ENCODE assay signal across 30 cellular contexts in genomic region chr3:179488213-179488612, GRCh38.
"Had no signal": no experiment of that assay in that cellular context is flagged by ENCODE, and none has a peak within 500 bp of the region (broad histone marks: within the 10 kb centered on the region; RNA-seq: fewer than 3 reads in every experiment).

No MANE protein-coding gene starts in this region.

- H3K9ac ChIP-seq: parathyroid adenoma had no signal

- H3K4me1 ChIP-seq: parathyroid adenoma, psoas muscle, right lobe of liver, sigmoid colon, stomach, suprapubic skin, testis, tibial artery, transverse colon, upper lobe of right lung, uterus had no signal

- H3K36me3 Mint-ChIP-seq: stimulated activated effector memory CD8-positive, alpha-beta T cell treated with anti-CD3 and anti-CD28 coated beads, Interleukin-12 subunit alpha, Interleukin-12 subunit beta, amount 100 ng/mL, for 72 hours; type B pancreatic cell had no signal

- H3K4me1 Mint-ChIP-seq: naive thymus-derived CD8-positive, alpha-beta T cell; nephron progenitor cell; stimulated activated effector memory CD8-positive, alpha-beta T cell treated with anti-CD3 and anti-CD28 coated beads, Interleukin-12 subunit alpha, Interleukin-12 subunit beta, amount 100 ng/mL, for 72 hours; stimulated activated naive B cell treated with anti-CD40 and anti-IgM and Interleukin-4, amounts not matched to agents 10 μg/mL and 1 μg/mL and 100 μg/mL, for 72 hours had no signal

- H3K27me3 Mint-ChIP-seq: progenitor cell of endocrine pancreas, type B pancreatic cell had no signal

- H3K79me2 ChIP-seq: parathyroid adenoma had no signal

- H2AFZ ChIP-seq: parathyroid adenoma had no signal

- H3K27me3 ChIP-seq: ovary, right lobe of liver, sigmoid colon, stomach, suprapubic skin, testis, tibial artery, transverse colon, upper lobe of right lung, uterus had no signal

- H3K9me3 ChIP-seq: ovary, right lobe of liver, testis, upper lobe of right lung had no signal

- H3K4me3 ChIP-seq: ovary, psoas muscle, right lobe of liver, sigmoid colon, stomach, suprapubic skin, testis, tibial artery, transverse colon, upper lobe of right lung, uterus had no signal

- H3K36me3 ChIP-seq: ovary, right lobe of liver, sigmoid colon, stomach, suprapubic skin, tibial artery, transverse colon, upper lobe of right lung, uterus had no signal

- DNase-seq: naive thymus-derived CD8-positive, alpha-beta T cell; nephron progenitor cell; occipital lobe; ovary; posterior cingulate gyrus; psoas muscle; right cardiac atrium; right lobe of liver; sigmoid colon; small intestine; stimulated activated CD4-positive, alpha-beta T cell treated with anti-CD3 and anti-CD28 coated beads, Interleukin-15, amount 100 ng/mL, for 24 hours; stimulated activated CD4-positive, alpha-beta T cell treated with anti-CD3 and anti-CD28 coated beads, Interleukin-2, amount 100 ng/mL, for 24 hours; stimulated activated CD4-positive, alpha-beta T cell treated with anti-CD3 and anti-CD28 coated beads, Interleukin-2, amount 100 ng/mL, for 48 hours; stimulated activated CD4-positive, alpha-beta T cell treated with anti-CD3 and anti-CD28 coated beads, Interleukin-4, amount 100 ng/mL, for 24 hours; stimulated activated naive B cell treated with anti-CD40 and anti-IgM and Interleukin-4, amounts not matched to agents 10 μg/mL and 1 μg/mL and 100 μg/mL, for 72 hours; stimulated activated naive CD4-positive, alpha-beta T cell treated with Interleukin-2 at 50 U/mL for 16 hours; stomach; testis; tibial artery; transverse colon; upper lobe of right lung; uterus had no signal

- ATAC-seq: naive thymus-derived CD8-positive, alpha-beta T cell; natural killer cell treated with Interleukin-12 subunit alpha and Interleukin-12 subunit beta and Interleukin-15 and Interleukin-18, amount 100 ng/mL, for 72 hours; psoas muscle; right cardiac atrium; right lobe of liver; stimulated activated effector memory CD8-positive, alpha-beta T cell treated with anti-CD3 and anti-CD28 coated beads, Interleukin-12 subunit alpha, Interleukin-12 subunit beta, amount 100 ng/mL, for 72 hours; stimulated activated naive B cell treated with anti-CD40 and anti-IgM and Interleukin-4, amounts not matched to agents 10 μg/mL and 1 μg/mL and 100 μg/mL, for 72 hours; upper lobe of right lung had no signal

- H3K27ac Mint-ChIP-seq: naive thymus-derived CD8-positive, alpha-beta T cell; natural killer cell treated with Interleukin-12 subunit alpha and Interleukin-12 subunit beta and Interleukin-15 and Interleukin-18, amount 100 ng/mL, for 72 hours; nephron progenitor cell; progenitor cell of endocrine pancreas; stimulated activated effector memory CD8-positive, alpha-beta T cell treated with anti-CD3 and anti-CD28 coated beads, Interleukin-12 subunit alpha, Interleukin-12 subunit beta, amount 100 ng/mL, for 72 hours; stimulated activated naive B cell treated with anti-CD40 and anti-IgM and Interleukin-4, amounts not matched to agents 10 μg/mL and 1 μg/mL and 100 μg/mL, for 72 hours; stimulated activated naive CD8-positive, alpha-beta T cell treated with anti-CD3 and anti-CD28 coated beads, Interleukin-15, Interleukin-2, amounts not matched to agents 100 ng/mL and 50 ng/mL, for 24 hours; type B pancreatic cell had no signal

- H3K27ac ChIP-seq: ovary, parathyroid adenoma, psoas muscle, right lobe of liver, sigmoid colon, stomach, suprapubic skin, testis, tibial artery, transverse colon, upper lobe of right lung, uterus had no signal

- H3K4me3 Mint-ChIP-seq: naive thymus-derived CD8-positive, alpha-beta T cell; natural killer cell treated with Interleukin-12 subunit alpha and Interleukin-12 subunit beta and Interleukin-15 and Interleukin-18, amount 100 ng/mL, for 72 hours; nephron progenitor cell; neural crest cell; stimulated activated effector memory CD8-positive, alpha-beta T cell treated with anti-CD3 and anti-CD28 coated beads, Interleukin-12 subunit alpha, Interleukin-12 subunit beta, amount 100 ng/mL, for 72 hours; stimulated activated naive B cell treated with anti-CD40 and anti-IgM and Interleukin-4, amounts not matched to agents 10 μg/mL and 1 μg/mL and 100 μg/mL, for 72 hours; stimulated activated naive CD8-positive, alpha-beta T cell treated with anti-CD3 and anti-CD28 coated beads, Interleukin-15, Interleukin-2, amounts not matched to agents 100 ng/mL and 50 ng/mL, for 24 hours; type B pancreatic cell had no signal
